27 cellular contexts compared by ENCODE assay signal in genomic region chr12:29306267-29306666, GRCh38.
DNase-seq lines count a peak whose midpoint lies in the region; ATAC-seq, FAIRE-seq and TF ChIP-seq lines count a peak whose summit lies in the region.
"Had no signal": no experiment of that assay in that cellular context is flagged by ENCODE, and none has a peak within 500 bp of the region (broad histone marks: within the 10 kb centered on the region; RNA-seq: fewer than 3 reads in every experiment).

No MANE protein-coding gene starts in this region.

- WGBS in HepG2 (ENCODE audit: low lambda C conversion rate) = 75% methylated on average over 2 of the region's 2 CpGs
- 93% methylated on average over 2 of the region's 2 CpGs for WGBS in right lobe of liver (ENCODE audit: insufficient coverage, low coverage, low lambda C conversion rate, missing lambda C conversion rate)
- 38% methylated on average over 2 of the region's 2 CpGs; no CpG with 5 or more reads in 1 of the 2 experiments for WGBS in H1 (ENCODE audit: extremely low coverage in 1 of 2, insufficient coverage in 1 of 2, insufficient read length in 1 of 2, insufficient replicate concordance in 2 of 2, low coverage in 1 of 2, low lambda C conversion rate in 2 of 2, missing lambda C conversion rate in 1 of 2), 2 experiments
- 97% methylated on average over 2 of the region's 2 CpGs for WGBS in suprapubic skin

- TF ChIP-seq RAD21 in HepG2 (CRISPR knock-in tag; IDR thresholded peaks at IDR 0.05) = no peak
- TF ChIP-seq RAD21 in H1 (IDR thresholded peaks at IDR 0.05 in 1 of 2, conservative IDR thresholded peaks at IDR 0.05 in 1 of 2; ENCODE audit: low read depth in 2 of 2, low read length in 2 of 2) = no peak

- H3K4me2 ChIP-seq in HepG2 (ENCODE audit: low read depth, low read length) (no peak overlapping the region), H1 (ENCODE audit: insufficient read depth in 1 of 2, low read depth in 2 of 2, low read length in 2 of 2) (no peak overlapping the region)
- H3K4me2 ChIP-seq: BLaER1 had no signal

- H3K4me3 ChIP-seq in HepG2 (replicated peaks in 1 of 3; ENCODE audit: insufficient read depth in 1 of 3, low read depth in 2 of 3, low read length in 3 of 3) = no peak overlapping the region
- no peak overlapping the region for H3K4me3 ChIP-seq in right lobe of liver
- H3K4me3 ChIP-seq in H1 (ENCODE audit: extremely low read depth in 1 of 4, insufficient read depth in 2 of 4, low read depth in 3 of 4, low read length in 4 of 4) = no peak overlapping the region
- H3K4me3 ChIP-seq in coronary artery = no peak overlapping the region
- no peak overlapping the region for H3K4me3 ChIP-seq in suprapubic skin
- H3K4me3 ChIP-seq: BLaER1, GM12878 had no signal

- POLR2A ChIA-PET in HepG2 (lab: Yijun Ruan, JAX) = no interaction called here
- POLR2A ChIA-PET in H1 (lab: Charles Lee; ENCODE audit: partially characterized antibody) = no interaction called here

- H3K56ac ChIP-seq in H1 (replicated peaks; ENCODE audit: insufficient read length, low read depth, low read length) = no peak overlapping the region

- H3K27ac ChIP-seq in HepG2 (ENCODE audit: extremely low read length, insufficient read depth, low read length) (no peak overlapping the region), right lobe of liver (no peak overlapping the region), H1 (ENCODE audit: low read depth, low read length) (no peak overlapping the region), coronary artery (no peak overlapping the region), suprapubic skin (no peak overlapping the region)
- H3K27ac ChIP-seq: 22Rv1, BLaER1 had no signal

- no peak overlapping the region for H2AK5ac ChIP-seq in H1 (ENCODE audit: low read depth, low read length)

- H3K9me3 ChIP-seq in HepG2 (ENCODE audit: low read length) (no peaks in the 10 kb centered on the region), right lobe of liver (no peaks in the 10 kb centered on the region), T-helper 17 cell (ENCODE audit: control insufficient read depth, low read length, poor library complexity, severe bottlenecking) (no peaks in the 10 kb centered on the region), H1 (ENCODE audit: insufficient read depth in 2 of 2, low read depth in 1 of 2, low read length in 1 of 2) (no peaks in the 10 kb centered on the region), suprapubic skin (no peaks in the 10 kb centered on the region)
- H3K9me3 ChIP-seq: BE2C, BLaER1 had no signal

- no peak overlapping the region for H4K5ac ChIP-seq in H1 (ENCODE audit: insufficient read length, low read depth, low read length)

- H3K4me1 ChIP-seq in HepG2 (ENCODE audit: insufficient read depth, low read length) (no peaks in the 10 kb centered on the region), right lobe of liver (no peaks in the 10 kb centered on the region), H1 (replicated peaks in 1 of 4; ENCODE audit: control insufficient read depth in 3 of 4, insufficient read depth in 4 of 4, low read length in 3 of 4) (no peaks in the 10 kb centered on the region), suprapubic skin (no peaks in the 10 kb centered on the region)
- H3K4me1 ChIP-seq: BLaER1 had no signal

- no peaks in the 10 kb centered on the region for H3K27me3 Mint-ChIP-seq in T-helper 17 cell
- H3K27me3 Mint-ChIP-seq: CD4-positive, alpha-beta memory T cell; CD4-positive, CD25-positive, alpha-beta regulatory T cell had no signal

- no peak for TF ChIP-seq CTCF in HepG2 (CRISPR knock-in tag; IDR thresholded peaks at IDR 0.05)
- no peak for TF ChIP-seq CTCF in right lobe of liver (IDR thresholded peaks at IDR 0.05)
- TF ChIP-seq CTCF in H1 (IDR thresholded peaks at IDR 0.05; ENCODE audit: control extremely low read depth in 1 of 3, insufficient read depth in 1 of 3, low read depth in 1 of 3, low read length in 3 of 3) = no peak
- no peak for TF ChIP-seq CTCF in coronary artery (IDR thresholded peaks at IDR 0.05)
- no peak for TF ChIP-seq CTCF in suprapubic skin (IDR thresholded peaks at IDR 0.05)

- H4K91ac ChIP-seq in H1 (replicated peaks; ENCODE audit: insufficient read length, low read length) = no peak overlapping the region

- no peak overlapping the region for H3K14ac ChIP-seq in H1 (ENCODE audit: insufficient read length)

- no peak overlapping the region for H2BK20ac ChIP-seq in H1 (ENCODE audit: low read length)

- no peaks in the 10 kb centered on the region for H3K27me3 ChIP-seq in HepG2 (ENCODE audit: control insufficient read depth in 1 of 2, insufficient read depth in 2 of 2, low read length in 2 of 2)
- H3K27me3 ChIP-seq in right lobe of liver = no peaks in the 10 kb centered on the region
- no peaks in the 10 kb centered on the region for H3K27me3 ChIP-seq in H1 (replicated peaks in 1 of 4; ENCODE audit: control insufficient read depth in 3 of 4, extremely low read depth in 1 of 4, insufficient read depth in 3 of 4, low read length in 3 of 4)
- no peaks in the 10 kb centered on the region for H3K27me3 ChIP-seq in suprapubic skin
- H3K27me3 ChIP-seq: BE2C, BLaER1 had no signal

- no peak overlapping the region for H2BK5ac ChIP-seq in H1 (ENCODE audit: low read depth, low read length)

- in situ Hi-C loops in HepG2 (cut with HindIII; ENCODE audit: extremely low pct_ligation_motif_present, low pct_unique_long_range_greater_than_20kb) = no loop called here

- no peak overlapping the region for H2BK15ac ChIP-seq in H1 (ENCODE audit: low read length)

- H3K79me2 ChIP-seq in HepG2 (ENCODE audit: insufficient read depth, low read length) (no peaks in the 10 kb centered on the region), H1 (ENCODE audit: control insufficient read depth in 1 of 2, insufficient read depth in 2 of 2, low read length in 2 of 2) (no peaks in the 10 kb centered on the region)

- no peak overlapping the region for H3K4me3 Mint-ChIP-seq in T-helper 17 cell
- H3K4me3 Mint-ChIP-seq: CD14-positive monocyte; CD4-positive, alpha-beta memory T cell; CD4-positive, CD25-positive, alpha-beta regulatory T cell; CD8-positive, alpha-beta memory T cell had no signal

- H3K18ac ChIP-seq in H1 (ENCODE audit: extremely low read depth, low read length) = no peak overlapping the region

- H3K79me1 ChIP-seq in H1 (ENCODE audit: low read depth, low read length) = no peaks in the 10 kb centered on the region

- H3K23ac ChIP-seq in H1 (ENCODE audit: insufficient read length) = no peak overlapping the region

- no peak overlapping the region for H4K8ac ChIP-seq in H1 (ENCODE audit: extremely low read depth, insufficient read depth, low read length)

- H2AFZ ChIP-seq in HepG2 (ENCODE audit: low read length) = no peak overlapping the region
- H2AFZ ChIP-seq in H1 (ENCODE audit: low read length) = no peak overlapping the region

- ATAC-seq in HepG2 (no peak), right lobe of liver (no peak), T-helper 17 cell (no peak), HG02840 (IDR thresholded peaks at IDR 0.05; ENCODE audit: low FRiP score, unreplicated experiment) (no peak)
- ATAC-seq: GM12878 had no signal

- no peaks in the 10 kb centered on the region for H3K23me2 ChIP-seq in H1 (ENCODE audit: low read depth, low read length)

- H3K4me1 Mint-ChIP-seq in T-helper 17 cell = peaks cover 3% of the 10 kb centered on the region
- H3K4me1 Mint-ChIP-seq: CD14-positive monocyte; CD4-positive, alpha-beta memory T cell; CD4-positive, CD25-positive, alpha-beta regulatory T cell; CD8-positive, alpha-beta memory T cell had no signal

- H2BK12ac ChIP-seq in H1 (ENCODE audit: low read depth, low read length) = no peak overlapping the region

- DNase-seq in HepG2 (ENCODE audit: low spot score) (no peak), right lobe of liver (no peak), T-helper 17 cell (no peak), H1 (ENCODE audit: low read depth in 1 of 2, low spot score in 2 of 2) (no peak), coronary artery (ENCODE audit: low spot score) (no peak), suprapubic skin (ENCODE audit: low spot score in 2 of 2) (no peak)
- DNase-seq: ACHN; BE2C; C1 segment of cervical spinal cord; CD4-positive, alpha-beta memory T cell; CD4-positive, CD25-positive, alpha-beta regulatory T cell; CD8-positive, alpha-beta memory T cell; COR-L47; DMS 273 treated with DMSO at 0.1 percent for 48 hours; DMS153; DMS53; DMS79; DND-41; EL; GDM1 had no signal

- no peaks in the 10 kb centered on the region for H4K20me1 ChIP-seq in HepG2 (ENCODE audit: insufficient read depth, low read length)
- no peaks in the 10 kb centered on the region for H4K20me1 ChIP-seq in H1 (replicated peaks in 1 of 2; ENCODE audit: control insufficient read depth in 1 of 2, insufficient read depth in 2 of 2, low read length in 2 of 2)
- H4K20me1 ChIP-seq: BLaER1 had no signal

- BruUV-seq in HepG2 (replicated peaks; lab: Mats Ljungman, UMichigan) = no TSS peak

- CTCF ChIA-PET in HepG2 (lab: Yijun Ruan, JAX; ENCODE audit: low intra/inter-chr PET ratio, low total read pairs) = no interaction called here
- CTCF ChIA-PET in H1 (lab: Charles Lee; ENCODE audit: partially characterized antibody) = interaction anchor here (0.9 to 6.5 kb wide), 3 partner anchors 10 to 201 kb away, joined by 3 to 55 read pairs (median 8); no protein-coding TSS in a partner anchor

- no peak for TF ChIP-seq EP300 in HepG2 (IDR thresholded peaks at IDR 0.05; ENCODE audit: low read depth in 2 of 2, low read length in 2 of 2)
- TF ChIP-seq EP300 in HepG2 (CRISPR knock-in tag; IDR thresholded peaks at IDR 0.05; ENCODE audit: borderline replicate concordance) = no peak
- TF ChIP-seq EP300 in H1 (IDR thresholded peaks at IDR 0.05; ENCODE audit: borderline replicate concordance in 1 of 2, low read depth in 2 of 2, low read length in 2 of 2) = no peak
- no peak for TF ChIP-seq EP300 in suprapubic skin (IDR thresholded peaks at IDR 0.05)

- H3K4ac ChIP-seq in H1 (replicated peaks; ENCODE audit: insufficient read length, low read depth, low read length) = no peak overlapping the region

- H3K27ac Mint-ChIP-seq in T-helper 17 cell = peak overlapping the region; percentile 4
- H3K27ac Mint-ChIP-seq: CD4-positive, alpha-beta memory T cell; CD8-positive, alpha-beta memory T cell had no signal

- TF ChIP-seq POLR2A in HepG2 (IDR thresholded peaks at IDR 0.05; ENCODE audit: insufficient read depth in 1 of 2, low read depth in 2 of 2, low read length in 2 of 2) (no peak), right lobe of liver (IDR thresholded peaks at IDR 0.05) (no peak), H1 (IDR thresholded peaks at IDR 0.05; ENCODE audit: control extremely low read depth in 1 of 2, low read depth in 2 of 2, low read length in 2 of 2) (no peak), suprapubic skin (IDR thresholded peaks at IDR 0.05) (no peak)

- FAIRE-seq in HepG2 (lab: Jason Lieb, UNC) (no peak), H1 (lab: Jason Lieb, UNC) (no peak)
- FAIRE-seq: GM12878, GM12892, GM18507 had no signal

- H3K9ac ChIP-seq in HepG2 (ENCODE audit: insufficient read depth, low read depth, low read length) = no peak overlapping the region
- no peak overlapping the region for H3K9ac ChIP-seq in H1 (replicated peaks in 1 of 4; ENCODE audit: extremely low read depth in 1 of 4, low read depth in 3 of 4, low read length in 3 of 4)
- H3K9ac ChIP-seq: BLaER1 had no signal

- peaks cover 7% of the 10 kb centered on the region for H3K36me3 Mint-ChIP-seq in T-helper 17 cell (ENCODE audit: low read depth)

- no peak overlapping the region for H2BK120ac ChIP-seq in H1 (replicated peaks; ENCODE audit: low read depth, low read length)

- H3K36me3 ChIP-seq in HepG2 (replicated peaks in 1 of 2; ENCODE audit: control insufficient read depth in 1 of 2, insufficient read depth in 2 of 2, low read length in 2 of 2) (no peaks in the 10 kb centered on the region), right lobe of liver (no peaks in the 10 kb centered on the region), H1 (ENCODE audit: control insufficient read depth in 2 of 4, insufficient read depth in 4 of 4, low read length in 3 of 4) (no peaks in the 10 kb centered on the region), suprapubic skin (no peaks in the 10 kb centered on the region)
- H3K36me3 ChIP-seq: BLaER1 had no signal

- intact Hi-C loops in HepG2 (cut with micrococcal nuclease; ENCODE audit: unreplicated experiment) = loop anchor here (5.0 kb wide), 1 partner anchor 211 kb away; no protein-coding TSS in a partner anchor
- intact Hi-C loops in right lobe of liver (cut with DNase I) = no loop called here

Comparison
In these comparisons a context has a peak if more than half of its experiments do, and no peak if none do; other contexts are left out.
1. Of the 41 proteins assayed by ChIP-seq in both HepG2 and H1: peak only in HepG2: none; only in H1: none; in both: MAFK; in neither: 40.